In the genomic region with DNA sequence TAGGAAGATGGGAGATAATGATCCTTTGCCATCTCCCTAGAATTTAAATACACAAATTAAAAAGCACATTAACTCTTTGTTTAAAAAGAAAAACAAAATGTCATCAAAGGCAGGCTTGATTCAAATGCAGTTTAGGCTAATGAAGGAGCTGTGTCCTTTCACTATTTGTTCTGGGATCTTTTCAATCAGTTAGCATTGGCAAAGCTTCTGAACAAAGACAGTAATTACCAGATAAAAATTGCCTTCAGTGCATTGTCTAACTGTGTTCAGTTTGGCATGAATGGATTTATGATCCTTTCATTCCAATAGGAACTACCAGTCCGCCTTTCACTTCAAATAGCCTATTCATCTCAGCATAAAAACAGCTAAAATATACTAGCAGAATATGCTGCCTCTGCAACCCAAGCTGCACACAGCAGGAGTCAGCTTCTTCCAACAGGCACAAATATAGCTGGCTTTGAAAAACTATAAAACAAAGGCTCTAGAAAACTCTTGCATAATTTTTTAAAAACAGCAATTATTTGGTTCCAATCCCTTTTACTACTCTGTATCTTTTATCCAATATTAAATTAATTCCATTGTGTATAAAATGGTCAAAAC, we compare ENCODE assay signal across 1 cellular context.
TF ChIP-seq lines count a peak whose summit lies in the region.

No MANE protein-coding gene starts in this region.

TF ChIP-seq in GM23338, 12 proteins besides CTCF, POLR2A, EP300 and RAD21 (continued from another document):
- TF ChIP-seq ZNF462 (CRISPR knock-in tag; IDR thresholded peaks at IDR 0.05) (no peak), JUNB (IDR thresholded peaks at IDR 0.05; ENCODE audit: unreplicated experiment) (no peak), CREB1 (CRISPR knock-in tag; IDR thresholded peaks at IDR 0.05; ENCODE audit: low read depth) (no peak)
- TF ChIP-seq, protein P1, sequence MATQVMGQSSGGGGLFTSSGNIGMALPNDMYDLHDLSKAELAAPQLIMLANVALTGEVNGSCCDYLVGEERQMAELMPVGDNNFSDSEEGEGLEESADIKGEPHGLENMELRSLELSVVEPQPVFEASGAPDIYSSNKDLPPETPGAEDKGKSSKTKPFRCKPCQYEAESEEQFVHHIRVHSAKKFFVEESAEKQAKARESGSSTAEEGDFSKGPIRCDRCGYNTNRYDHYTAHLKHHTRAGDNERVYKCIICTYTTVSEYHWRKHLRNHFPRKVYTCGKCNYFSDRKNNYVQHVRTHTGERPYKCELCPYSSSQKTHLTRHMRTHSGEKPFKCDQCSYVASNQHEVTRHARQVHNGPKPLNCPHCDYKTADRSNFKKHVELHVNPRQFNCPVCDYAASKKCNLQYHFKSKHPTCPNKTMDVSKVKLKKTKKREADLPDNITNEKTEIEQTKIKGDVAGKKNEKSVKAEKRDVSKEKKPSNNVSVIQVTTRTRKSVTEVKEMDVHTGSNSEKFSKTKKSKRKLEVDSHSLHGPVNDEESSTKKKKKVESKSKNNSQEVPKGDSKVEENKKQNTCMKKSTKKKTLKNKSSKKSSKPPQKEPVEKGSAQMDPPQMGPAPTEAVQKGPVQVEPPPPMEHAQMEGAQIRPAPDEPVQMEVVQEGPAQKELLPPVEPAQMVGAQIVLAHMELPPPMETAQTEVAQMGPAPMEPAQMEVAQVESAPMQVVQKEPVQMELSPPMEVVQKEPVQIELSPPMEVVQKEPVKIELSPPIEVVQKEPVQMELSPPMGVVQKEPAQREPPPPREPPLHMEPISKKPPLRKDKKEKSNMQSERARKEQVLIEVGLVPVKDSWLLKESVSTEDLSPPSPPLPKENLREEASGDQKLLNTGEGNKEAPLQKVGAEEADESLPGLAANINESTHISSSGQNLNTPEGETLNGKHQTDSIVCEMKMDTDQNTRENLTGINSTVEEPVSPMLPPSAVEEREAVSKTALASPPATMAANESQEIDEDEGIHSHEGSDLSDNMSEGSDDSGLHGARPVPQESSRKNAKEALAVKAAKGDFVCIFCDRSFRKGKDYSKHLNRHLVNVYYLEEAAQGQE (IDR thresholded peaks at IDR 0.05; ENCODE audit: unreplicated experiment), result no peak
